36 cellular contexts compared by ENCODE assay signal in genomic region chr2:39703473-39703872, GRCh38. TPM values are rescaled to one million over a fixed set of nuclear protein-coding genes. Genes with fewer than 3 reads are reported as not detected.
"Had no signal": no experiment of that assay in that cellular context is flagged by ENCODE, and none has a peak within 500 bp of the region (broad histone marks: within the 10 kb centered on the region; RNA-seq: fewer than 3 reads in every experiment).

No MANE protein-coding gene starts in this region.

- H3K27ac Mint-ChIP-seq: activated CD4-positive, alpha-beta T cell treated with anti-CD3 and anti-CD28 coated beads for 36 hours; activated CD4-positive, alpha-beta T cell treated with anti-CD3 and anti-CD28 coated beads, Interleukin-2, amount 10 ng/mL, durations not matched to agents 7 days and 5 days; activated CD8-positive, alpha-beta T cell treated with anti-CD3 and anti-CD28 coated beads for 36 hours; activated naive CD4-positive, alpha-beta T cell treated with anti-CD3 and anti-CD28 coated beads for 36 hours; activated naive CD4-positive, alpha-beta T cell treated with anti-CD3 and anti-CD28 coated beads, Interleukin-2, amount 50 U/mL, for 72 hours; activated naive CD8-positive, alpha-beta T cell treated with anti-CD3 and anti-CD28 coated beads for 36 hours; activated T-cell treated with anti-CD3 and anti-CD28 coated beads, Interleukin-2, amount 50 U/mL, for 72 hours; activated T-helper 1 cell treated with anti-CD3 and anti-CD28 coated beads, Interleukin-12 subunit alpha, Interleukin-12 subunit beta, Interleukin-2, Interleukin-4 antibody, amounts not matched to agents 30 ng/mL and 10 ng/mL and 1 ng/mL, durations not matched to agents 14 hours and 24 hours and 36 hours; activated T-helper 17 cell treated with anti-CD3 and anti-CD28 coated beads, Interleukin-2, amount 50 U/mL, for 72 hours; T-helper 2 cell treated with Interferon-gamma antibody and Interleukin-4, amounts not matched to agents 5 μg/mL and 100 μg/mL, for 36 hours; WTC11 had no signal

- H3K36me3 Mint-ChIP-seq: activated naive CD8-positive, alpha-beta T cell treated with anti-CD3 and anti-CD28 coated beads for 36 hours had no signal

- H3K27ac ChIP-seq: adrenal gland, body of pancreas, brain microvascular endothelial cell, breast epithelium, coronary artery, WERI-Rb-1 had no signal

- H3K4me1 Mint-ChIP-seq: activated CD4-positive, alpha-beta T cell treated with anti-CD3 and anti-CD28 coated beads for 36 hours; activated CD4-positive, alpha-beta T cell treated with anti-CD3 and anti-CD28 coated beads, Interleukin-2, amount 10 ng/mL, durations not matched to agents 7 days and 5 days; activated naive CD8-positive, alpha-beta T cell treated with anti-CD3 and anti-CD28 coated beads for 36 hours; activated T-helper 17 cell treated with anti-CD3 and anti-CD28 coated beads, Interleukin-2, amount 50 U/mL, for 72 hours had no signal

- ATAC-seq: activated CD4-positive, alpha-beta T cell treated with anti-CD3 and anti-CD28 coated beads for 36 hours; activated CD4-positive, CD25-positive, alpha-beta regulatory T cell treated with anti-CD3 and anti-CD28 coated beads, Interleukin-2, amount 50 U/mL, for 24 hours; activated CD8-positive, alpha-beta T cell treated with anti-CD3 and anti-CD28 coated beads for 36 hours; activated naive CD4-positive, alpha-beta T cell treated with anti-CD3 and anti-CD28 coated beads, Interleukin-2, amount 50 U/mL, for 72 hours; activated T-cell treated with anti-CD3 and anti-CD28 coated beads, Interleukin-2, amount 50 U/mL, for 4 hours; activated T-cell treated with anti-CD3 and anti-CD28 coated beads, Interleukin-2, amount 50 U/mL, for 72 hours; activated T-helper 17 cell treated with anti-CD3 and anti-CD28 coated beads, Interleukin-2, amount 50 U/mL, for 72 hours; body of pancreas; WTC11 had no signal

- DNase-seq: activated CD4-positive, alpha-beta T cell treated with anti-CD3 and anti-CD28 coated beads for 1 hour; activated CD4-positive, alpha-beta T cell treated with anti-CD3 and anti-CD28 coated beads for 36 hours; activated CD4-positive, alpha-beta T cell treated with anti-CD3 and anti-CD28 coated beads for 48 hours; activated CD4-positive, alpha-beta T cell treated with anti-CD3 and anti-CD28 coated beads, Interleukin-2, amount 10 ng/mL, durations not matched to agents 7 days and 5 days; activated CD4-positive, alpha-beta T cell treated with anti-CD3 and anti-CD28 coated beads, Interleukin-2, amount 50 U/mL, for 48 hours; activated CD4-positive, CD25-positive, alpha-beta regulatory T cell; activated CD8-positive, alpha-beta memory T cell treated with anti-CD3 and anti-CD28 coated beads, Interleukin-2, amount 50 U/mL, for 4 hours; activated CD8-positive, alpha-beta T cell treated with anti-CD3 and anti-CD28 coated beads for 36 hours; activated effector memory CD4-positive, alpha-beta T cell treated with anti-CD3 and anti-CD28 coated beads, Interleukin-2, amount 50 U/mL, for 16 hours; activated gamma-delta T cell treated with Interleukin-2 at 50 U/mL for 16 hours; activated naive CD4-positive, alpha-beta T cell; activated naive CD4-positive, alpha-beta T cell treated with anti-CD3 and anti-CD28 coated beads for 36 hours; activated naive CD4-positive, alpha-beta T cell treated with anti-CD3 and anti-CD28 coated beads, Interleukin-2, amount 50 U/mL, for 16 hours; activated naive CD8-positive, alpha-beta T cell treated with anti-CD3 and anti-CD28 coated beads for 36 hours; activated T-cell treated with anti-CD3 and anti-CD28 coated beads for 4 hours; activated T-cell treated with anti-CD3 and anti-CD28 coated beads, Interleukin-2, amount 50 U/mL, for 1 hour; activated T-cell treated with anti-CD3 and anti-CD28 coated beads, Interleukin-2, amount 50 U/mL, for 4 hours; activated T-cell treated with anti-CD3 and anti-CD28 coated beads, Interleukin-2, amount 50 U/mL, for 72 hours; adrenal gland; amniotic stem cell; aorta; body of pancreas; brain microvascular endothelial cell; central memory CD4-positive, alpha-beta T cell; T-helper 2 cell; T-helper 9 cell; WERI-Rb-1 had no signal

- H3K4me3 Mint-ChIP-seq: activated CD4-positive, alpha-beta T cell treated with anti-CD3 and anti-CD28 coated beads for 36 hours; activated CD4-positive, alpha-beta T cell treated with anti-CD3 and anti-CD28 coated beads, Interleukin-2, amount 10 ng/mL, durations not matched to agents 7 days and 5 days; activated CD8-positive, alpha-beta T cell treated with anti-CD3 and anti-CD28 coated beads for 36 hours; activated naive CD4-positive, alpha-beta T cell treated with anti-CD3 and anti-CD28 coated beads for 36 hours; activated naive CD8-positive, alpha-beta T cell treated with anti-CD3 and anti-CD28 coated beads for 36 hours; activated T-cell treated with anti-CD3 and anti-CD28 coated beads, Interleukin-2, amount 50 U/mL, for 4 hours; activated T-cell treated with anti-CD3 and anti-CD28 coated beads, Interleukin-2, amount 50 U/mL, for 72 hours; activated T-helper 1 cell treated with anti-CD3 and anti-CD28 coated beads, Interleukin-12 subunit alpha, Interleukin-12 subunit beta, Interleukin-2, Interleukin-4 antibody, amounts not matched to agents 30 ng/mL and 10 ng/mL and 1 ng/mL, durations not matched to agents 14 hours and 24 hours and 36 hours; activated T-helper 17 cell treated with anti-CD3 and anti-CD28 coated beads, Interleukin-2, amount 50 U/mL, for 72 hours; T-helper 2 cell treated with Interferon-gamma antibody and Interleukin-4, amounts not matched to agents 5 μg/mL and 100 μg/mL, for 36 hours; WTC11 had no signal

RNA-seq across cellular contexts. Expression of gene TMEM178A, which starts 37.8 kb away (rescaled TPM):
- total RNA-seq: activated CD8-positive, alpha-beta memory T cell treated with anti-CD3 and anti-CD28 coated beads for 36 hours; activated T-cell treated with anti-CD3 and anti-CD28 coated beads, Interleukin-2, amount 50 U/mL, for 4 hours; activated T-helper 1 cell treated with anti-CD3 and anti-CD28 coated beads, Interleukin-12 subunit alpha, Interleukin-12 subunit beta, Interleukin-2, Interleukin-4 antibody, amounts not matched to agents 30 ng/mL and 10 ng/mL and 1 ng/mL, durations not matched to agents 14 hours and 24 hours and 36 hours had no signal
